In genomic region chr12:32365473-32366064, GRCh38 we compare ENCODE assay signal across 8 cellular contexts. TPM values are rescaled to one million over a fixed set of nuclear protein-coding genes. Genes with fewer than 3 reads are reported as not detected.
DNase-seq lines count a peak whose midpoint lies in the region; ATAC-seq and TF ChIP-seq lines count a peak whose summit lies in the region.

No MANE protein-coding gene starts in this region.

- no TSS peak for BruUV-seq in PC-3 (replicated peaks; lab: Mats Ljungman, UMichigan)

- H4K20me1 ChIP-seq in PC-3 (ENCODE audit: low read length) = no peaks in the 10 kb centered on the region

- H3K4me2 ChIP-seq in PC-3 (ENCODE audit: low read length) = no peak overlapping the region

- H3K4me1 Mint-ChIP-seq in CD8-positive, alpha-beta T cell (ENCODE audit: low read depth) = no peaks in the 10 kb centered on the region

- no peaks in the 10 kb centered on the region for H3K4me1 ChIP-seq in CD8-positive, alpha-beta T cell (ENCODE audit: insufficient read depth, low read length)
- peaks cover 4% of the 10 kb centered on the region; the same call in 1 of the 2 replicates for H3K4me1 ChIP-seq in PC-3 (ENCODE audit: insufficient read depth, low read length)
- no peaks in the 10 kb centered on the region for H3K4me1 ChIP-seq in adrenal gland (replicated peaks in 1 of 2)

- no peak for TF ChIP-seq POLR2A in adrenal gland (IDR thresholded peaks at IDR 0.05)

- H2AFZ ChIP-seq in PC-3 (ENCODE audit: low read length) = no peak overlapping the region

- H3F3A ChIP-seq in PC-3 (ENCODE audit: low read length, unreplicated experiment) = no peaks in the 10 kb centered on the region

- H3K4me3 ChIP-seq in CD8-positive, alpha-beta T cell (ENCODE audit: low read depth, low read length) = no peak overlapping the region
- H3K4me3 ChIP-seq in PC-3 (ENCODE audit: low read length) (no peak overlapping the region), adrenal gland (no peak overlapping the region)

- CTCF ChIA-PET in CD8-positive, alpha-beta T cell (lab: Charles Lee) = interaction anchor here (1.9 kb wide), 1 partner anchor 712 kb away, joined by 5 read pairs; no protein-coding TSS in a partner anchor
- CTCF ChIA-PET in PC-3 (lab: Charles Lee) = interaction anchor here (0.7 kb wide), 1 partner anchor 143 kb away, joined by 3 read pairs; no protein-coding TSS in a partner anchor

- 52 to 54% (median 53%) methylated on average over 5 of the region's 5 CpGs for WGBS in adrenal gland, 4 donors

- H3K4me3 Mint-ChIP-seq in CD8-positive, alpha-beta T cell = no peak overlapping the region

- no peaks in the 10 kb centered on the region for H3K27me3 Mint-ChIP-seq in CD8-positive, alpha-beta T cell (ENCODE audit: low read depth)

- POLR2A ChIA-PET in CD8-positive, alpha-beta T cell (lab: Charles Lee) = no interaction called here
- POLR2A ChIA-PET in PC-3 (lab: Charles Lee; ENCODE audit: unreplicated experiment) = no interaction called here

- no peak overlapping the region for H3K9ac ChIP-seq in PC-3 (ENCODE audit: low read length)

- TF ChIP-seq CTCF in CD8-positive, alpha-beta T cell (IDR thresholded peaks at IDR 0.05) = peak; percentile 56
- peak; percentile 85 for TF ChIP-seq CTCF in PC-3 (conservative IDR thresholded peaks at IDR 0.05; ENCODE audit: low read depth, low read length)
- peak; percentile 56 to 85 (median 76) for TF ChIP-seq CTCF in adrenal gland (IDR thresholded peaks at IDR 0.05)

- DNase-seq in CD8-positive, alpha-beta T cell = peak in 5 of 7 experiments; percentile 4 to 30 (median 20)
- DNase-seq in LHCN-M2 (ENCODE audit: low read depth) (peak; percentile 68), PC-3 (peak; percentile 72), adrenal gland (peak; percentile 42 to 78 (median 53)), left ventricle myocardium superior (no peak), retina (peak; percentile 63), NK-92 (lab: John Stamatoyannopoulos, UW; ENCODE audit: unreplicated experiment) (no peak)

- peak; percentile 49 for ATAC-seq in CD8-positive, alpha-beta T cell
- ATAC-seq in GM19395 (IDR thresholded peaks at IDR 0.05; ENCODE audit: unreplicated experiment) = peak; percentile 56
- peak; percentile 55 for ATAC-seq in PC-3
- ATAC-seq in left ventricle myocardium superior = peak; percentile 72

- no peaks in the 10 kb centered on the region for H3K9me3 Mint-ChIP-seq in CD8-positive, alpha-beta T cell

- no peak overlapping the region for H3K27ac Mint-ChIP-seq in CD8-positive, alpha-beta T cell

- no peaks in the 10 kb centered on the region for H3K9me3 ChIP-seq in CD8-positive, alpha-beta T cell (ENCODE audit: low read length)
- H3K9me3 ChIP-seq in PC-3 (ENCODE audit: low read length) (no peaks in the 10 kb centered on the region), adrenal gland (replicated peaks in 1 of 3) (no peaks in the 10 kb centered on the region)

- intact Hi-C loops in CD8-positive, alpha-beta T cell (cut with DNase I, micrococcal nuclease) = loop anchor here (2.0 kb wide), 2 partner anchors 1655 to 1657 kb away; partner anchors contain the start of gene ALG10 (in 1 of the 2)
- intact Hi-C loops in PC-3 (cut with micrococcal nuclease) = loop anchor here (1.0 to 5.0 kb wide), 4 partner anchors 89 to 390 kb away; partner anchors contain the start of gene YARS2
- intact Hi-C loops in adrenal gland (cut with DNase I) = loop anchor here in 1 of 2 donors (10.0 kb wide), 1 partner anchor 299 kb away; no protein-coding TSS in a partner anchor
- intact Hi-C loops in left ventricle myocardium superior (cut with micrococcal nuclease) = loop anchor here (5.0 kb wide), 1 partner anchor 307 kb away; no protein-coding TSS in a partner anchor

- H3K36me3 ChIP-seq in CD8-positive, alpha-beta T cell (ENCODE audit: insufficient read depth, low read length) = no peaks in the 10 kb centered on the region
- no peaks in the 10 kb centered on the region for H3K36me3 ChIP-seq in PC-3 (ENCODE audit: low read depth, low read length)
- H3K36me3 ChIP-seq in adrenal gland (replicated peaks in 1 of 2) = no peaks in the 10 kb centered on the region

- H3K9me2 ChIP-seq in PC-3 (replicated peaks; ENCODE audit: low read length) = no peaks in the 10 kb centered on the region

- no peaks in the 10 kb centered on the region for H3K27me3 ChIP-seq in CD8-positive, alpha-beta T cell (ENCODE audit: insufficient read depth, low read length)
- H3K27me3 ChIP-seq in PC-3 (ENCODE audit: low read length) (no peaks in the 10 kb centered on the region), adrenal gland (no peaks in the 10 kb centered on the region)

- H3K79me2 ChIP-seq in PC-3 (ENCODE audit: low read length) = no peaks in the 10 kb centered on the region

- no peaks in the 10 kb centered on the region for H3K36me3 Mint-ChIP-seq in CD8-positive, alpha-beta T cell

- no peak overlapping the region for H3K27ac ChIP-seq in CD8-positive, alpha-beta T cell (ENCODE audit: low read depth, low read length)
- no peak overlapping the region for H3K27ac ChIP-seq in PC-3 (ENCODE audit: low read length)
- no peak overlapping the region for H3K27ac ChIP-seq in adrenal gland

RNA-seq across cellular contexts. Expression of gene FGD4, which starts 33.8 kb away (rescaled TPM):
- total RNA-seq in CD8-positive, alpha-beta T cell = under 1 TPM in 1 of 2 experiments, not detected in 1; 0.31 TPM
- total RNA-seq in LHCN-M2 (2014; rRNA removed) (5.6 and 8.1 TPM in 2 replicates), PC-3 (2014; rRNA removed) (3.2 and 3.9 TPM in 2 replicates), adrenal gland (10 to 100 TPM; 10.2 to 38.5 (median 19.7) TPM), left ventricle myocardium superior (21.7 TPM)
- polyA plus RNA-seq in LHCN-M2 (2012) = 6.1 TPM
- 10 to 100 TPM in 1 of 3 donors, 1 to 10 TPM in 2; 1.7 to 12.2 (median 2.4) TPM for polyA plus RNA-seq in adrenal gland

Comparison
In these comparisons a context has a peak if more than half of its experiments do, and no peak if none do; other contexts are left out.
1. DNase-seq: peak in CD8-positive, alpha-beta T cell (5 of 7), LHCN-M2 (single experiment), PC-3 (single experiment), adrenal gland (7 of 7) and retina (single experiment); none in left ventricle myocardium superior (single experiment) and NK-92 (single experiment).
2. Peak in every context shown above with its lines, with median percentiles within 50 percentile points of each other: ATAC-seq and CTCF ChIP-seq.